ENCODE assay signal across 36 cellular contexts in genomic region chr16:57971848-57972247, GRCh38. TPM values are rescaled to one million over a fixed set of nuclear protein-coding genes. Genes with fewer than 3 reads are reported as not detected.
"Had no signal": no experiment of that assay in that cellular context is flagged by ENCODE, and none has a peak within 500 bp of the region (broad histone marks: within the 10 kb centered on the region; RNA-seq: fewer than 3 reads in every experiment).

No MANE protein-coding gene starts in this region.

- H3K9me3 Mint-ChIP-seq: mesothelial cell of epicardium; nephron; neural progenitor cell; stimulated activated memory B cell treated with anti-CD40 and anti-IgM and Interleukin-4, amounts not matched to agents 10 μg/mL and 1 μg/mL and 100 μg/mL, for 72 hours; type B pancreatic cell had no signal

- H3K9ac ChIP-seq: neural progenitor cell had no signal

- ATAC-seq: foreskin keratinocyte; gastroesophageal sphincter; heart right ventricle; left lung; naive thymus-derived CD4-positive, alpha-beta T cell; stimulated activated memory B cell treated with anti-CD40 and anti-IgM and Interleukin-4, amounts not matched to agents 10 μg/mL and 1 μg/mL and 100 μg/mL, for 72 hours; stimulated activated naive CD8-positive, alpha-beta T cell treated with anti-CD3 and anti-CD28 coated beads, Interleukin-15, Interleukin-2, amounts not matched to agents 100 U/mL and 50 U/mL, for 24 hours had no signal

- H3K9me3 ChIP-seq: esophagus muscularis mucosa, gastroesophageal sphincter, heart right ventricle, left lung, prostate gland, right atrium auricular region, sigmoid colon, testis, tibial artery had no signal

- H3K4me3 ChIP-seq: coronary artery, esophagus muscularis mucosa, gastroesophageal sphincter, heart right ventricle, left lung, neural progenitor cell, prostate gland, right atrium auricular region, sigmoid colon, testis, tibial artery had no signal

- H3K4me1 ChIP-seq: left lung, prostate gland, tibial artery had no signal

- H3K4me1 Mint-ChIP-seq: mesothelial cell of epicardium; nephron; stimulated activated memory B cell treated with anti-CD40 and anti-IgM and Interleukin-4, amounts not matched to agents 10 μg/mL and 1 μg/mL and 100 μg/mL, for 72 hours had no signal

- H3K36me3 ChIP-seq: esophagus muscularis mucosa, gastroesophageal sphincter, heart right ventricle, left lung, neural progenitor cell, prostate gland, right atrium auricular region, sigmoid colon, tibial artery had no signal

- H3K27ac Mint-ChIP-seq: mesothelial cell of epicardium; nephron; stimulated activated memory B cell treated with anti-CD40 and anti-IgM and Interleukin-4, amounts not matched to agents 10 μg/mL and 1 μg/mL and 100 μg/mL, for 72 hours; type B pancreatic cell had no signal

- H3K27ac ChIP-seq: coronary artery, esophagus muscularis mucosa, foreskin keratinocyte, gastroesophageal sphincter, heart right ventricle, left lung, neural progenitor cell, prostate gland, right atrium auricular region, sigmoid colon, testis, tibial artery had no signal

- H3K36me3 Mint-ChIP-seq: mesothelial cell of epicardium; naive thymus-derived CD4-positive, alpha-beta T cell; neural progenitor cell; stimulated activated memory B cell treated with anti-CD40 and anti-IgM and Interleukin-4, amounts not matched to agents 10 μg/mL and 1 μg/mL and 100 μg/mL, for 72 hours; type B pancreatic cell had no signal

- H3K27me3 ChIP-seq: esophagus muscularis mucosa, foreskin keratinocyte, heart right ventricle, left lung, neural progenitor cell, right atrium auricular region, sigmoid colon, testis had no signal

- DNase-seq: dermis blood vessel endothelial cell; effector memory CD4-positive, alpha-beta T cell; foreskin keratinocyte; heart right ventricle; hippocampal formation; left cardiac atrium; mesenchymal stem cell; naive thymus-derived CD4-positive, alpha-beta T cell; nucleus accumbens; sigmoid colon; stimulated activated CD4-positive, alpha-beta T cell treated with anti-CD3 and anti-CD28 coated beads, Interleukin-2, amount 100 ng/mL, for 24 hours; stimulated activated CD4-positive, alpha-beta T cell treated with anti-CD3 and anti-CD28 coated beads, Interleukin-4, amount 100 ng/mL, for 24 hours; stimulated activated naive CD8-positive, alpha-beta T cell treated with anti-CD3 and anti-CD28 coated beads, Interleukin-15, Interleukin-2, amounts not matched to agents 100 U/mL and 50 U/mL, for 24 hours; substantia nigra; testis; tibial artery had no signal

- FAIRE-seq: endothelial cell of umbilical vein, islet of Langerhans had no signal

- H3K4me3 Mint-ChIP-seq: mesothelial cell of epicardium; naive thymus-derived CD4-positive, alpha-beta T cell; nephron; stimulated activated memory B cell treated with anti-CD40 and anti-IgM and Interleukin-4, amounts not matched to agents 10 μg/mL and 1 μg/mL and 100 μg/mL, for 72 hours; type B pancreatic cell had no signal

RNA-seq across cellular contexts. Expression of gene CNGB1, which starts 0.9 kb away (rescaled TPM):
- total RNA-seq: dermis blood vessel endothelial cell; endothelial cell of umbilical vein; fibroblast of lung; heart right ventricle; kidney epithelial cell; left cardiac atrium; lower leg skin; lung microvascular endothelial cell; naive thymus-derived CD4-positive, alpha-beta T cell; osteocyte; right atrium auricular region; skeletal muscle tissue had no signal
- polyA plus RNA-seq: endothelial cell of umbilical vein; fibroblast of lung; heart right ventricle; naive thymus-derived CD4-positive, alpha-beta T cell; urinary bladder had no signal
